22 cellular contexts compared by ENCODE assay signal in the genomic region with DNA sequence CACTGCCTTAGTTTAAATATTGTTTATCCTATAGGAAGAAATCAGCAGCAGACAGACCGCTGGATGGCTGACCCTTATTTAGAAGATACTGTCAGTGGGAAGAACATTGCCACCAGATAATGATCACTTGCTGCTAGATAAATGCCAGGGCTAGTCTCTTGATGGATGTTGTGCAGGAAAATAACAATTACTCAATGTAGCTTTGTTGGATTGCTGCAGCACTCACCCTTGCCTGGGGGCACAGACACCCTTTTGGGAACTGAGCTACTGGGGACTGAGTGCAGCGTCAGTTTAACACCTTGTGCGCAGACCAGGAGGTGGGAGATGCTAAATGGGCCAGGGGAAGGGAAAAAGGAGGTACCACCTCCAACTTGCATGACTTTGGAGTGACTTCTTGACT.
DNase-seq lines count a peak whose midpoint lies in the region; ATAC-seq, FAIRE-seq and TF ChIP-seq lines count a peak whose summit lies in the region.
"Had no signal": no experiment of that assay in that cellular context is flagged by ENCODE, and none has a peak within 500 bp of the region (broad histone marks: within the 10 kb centered on the region; RNA-seq: fewer than 3 reads in every experiment).

No MANE protein-coding gene starts in this region.

- H3K27ac Mint-ChIP-seq in GM23338, result no peak overlapping the region
- peak overlapping the region; percentile 66 for H3K27ac Mint-ChIP-seq in nephron progenitor cell
- no peak overlapping the region for H3K27ac Mint-ChIP-seq in CD8-positive, alpha-beta memory T cell
- H3K27ac Mint-ChIP-seq: activated T-cell treated with anti-CD3 and anti-CD28 coated beads, Interleukin-2, amount 50 U/mL, for 24 hours; stimulated activated naive CD8-positive, alpha-beta T cell treated with anti-CD3 and anti-CD28 coated beads, Interleukin-15, Interleukin-2, amounts not matched to agents 100 ng/mL and 50 ng/mL, for 24 hours; T-helper 2 cell treated with Interferon-gamma antibody and Interleukin-4, amounts not matched to agents 5 μg/mL and 100 μg/mL, for 36 hours had no signal

- H3K9ac ChIP-seq in PC-3 (ENCODE audit: low read length), result no peak overlapping the region

- H3K4me3 ChIP-seq in GM23338, result no peak overlapping the region
- H3K4me3 ChIP-seq in bronchial epithelial cell (ENCODE audit: low read depth, low read length), result no peak overlapping the region
- H3K4me3 ChIP-seq in CD8-positive, alpha-beta memory T cell (ENCODE audit: low read length), result no peak overlapping the region
- H3K4me3 ChIP-seq in PC-3 (ENCODE audit: low read length), result no peak overlapping the region
- H3K4me3 ChIP-seq: heart right ventricle, thoracic aorta, uterus had no signal

- no peak for DNase-seq in GM23338 (ENCODE audit: low spot score)
- peak; percentile 39 for DNase-seq in NCI-H2227 treated with DMSO at 0.1 percent for 48 hours (lab: John Stamatoyannopoulos, UW)
- DNase-seq in bronchial epithelial cell (ENCODE audit: low read depth), result peak; percentile 40
- no peak for DNase-seq in nephron progenitor cell
- no peak for DNase-seq in SIG-M5 treated with dmso at 0.1 percent for 504 hours (lab: John Stamatoyannopoulos, UW; ENCODE audit: unreplicated experiment)
- no peak for DNase-seq in CD8-positive, alpha-beta memory T cell
- no peak for DNase-seq in PC-3
- DNase-seq: activated CD4-positive, alpha-beta T cell treated with anti-CD3 and anti-CD28 coated beads for 48 hours; activated gamma-delta T cell treated with Interleukin-2 at 50 U/mL for 16 hours; activated T-cell treated with anti-CD3 and anti-CD28 coated beads, Interleukin-2, amount 50 U/mL, for 24 hours; cerebellar nuclear complex; GOT3; mesenchymal stem cell; NCI-H2171 treated with DMSO at 0.1 percent for 48 hours; nucleus accumbens; uterus had no signal

- CTCF ChIA-PET in CD8-positive, alpha-beta memory T cell (lab: Charles Lee), result interaction anchor here (1.0 kb wide), 1 partner anchor 11 kb away, joined by 4 read pairs; no protein-coding TSS in a partner anchor
- CTCF ChIA-PET in PC-3 (lab: Charles Lee), result no interaction called here

- 0 out of 2 replicates have a peak, but pooled peaks cover 3% of the 10 kb centered on the region for H3K9me2 ChIP-seq in GM23338 (ENCODE audit: insufficient read depth)
- H3K9me2 ChIP-seq in PC-3 (replicated peaks; ENCODE audit: low read length), result no peaks in the 10 kb centered on the region

- POLR2A ChIA-PET in CD8-positive, alpha-beta memory T cell (lab: Charles Lee), result no interaction called here
- POLR2A ChIA-PET in PC-3 (lab: Charles Lee; ENCODE audit: unreplicated experiment), result no interaction called here

- intact Hi-C loops in PC-3 (cut with micrococcal nuclease), result no loop called here

- H3K9me3 Mint-ChIP-seq in GM23338, result peaks cover 10% of the 10 kb centered on the region; the same call in 2 of the 3 replicates
- H3K9me3 Mint-ChIP-seq in nephron progenitor cell, result peaks cover 25% of the 10 kb centered on the region
- peaks cover 0 to 13% (median 3%) of the 10 kb centered on the region in 5 donors for H3K9me3 Mint-ChIP-seq in CD8-positive, alpha-beta memory T cell
- H3K9me3 Mint-ChIP-seq: stimulated activated naive CD8-positive, alpha-beta T cell treated with anti-CD3 and anti-CD28 coated beads, Interleukin-15, Interleukin-2, amounts not matched to agents 100 ng/mL and 50 ng/mL, for 24 hours; T-helper 2 cell treated with Interferon-gamma antibody and Interleukin-4, amounts not matched to agents 5 μg/mL and 100 μg/mL, for 36 hours had no signal

- H3K9me3 ChIP-seq in CD8-positive, alpha-beta memory T cell (ENCODE audit: low read length), result no peaks in the 10 kb centered on the region
- no peaks in the 10 kb centered on the region for H3K9me3 ChIP-seq in PC-3 (ENCODE audit: low read length)
- H3K9me3 ChIP-seq: thoracic aorta, uterus had no signal

- H3K36me3 Mint-ChIP-seq in GM23338 (ENCODE audit: low read depth), result peaks cover 3% of the 10 kb centered on the region; the same call in 1 of the 3 replicates
- no peaks in the 10 kb centered on the region for H3K36me3 Mint-ChIP-seq in nephron progenitor cell (ENCODE audit: low read depth)
- no peaks in the 10 kb centered on the region for H3K36me3 Mint-ChIP-seq in CD8-positive, alpha-beta memory T cell

- no peak overlapping the region for H3K4me3 Mint-ChIP-seq in GM23338
- H3K4me3 Mint-ChIP-seq in nephron progenitor cell, result no peak overlapping the region
- H3K4me3 Mint-ChIP-seq in CD8-positive, alpha-beta memory T cell, result no peak overlapping the region
- H3K4me3 Mint-ChIP-seq: activated T-cell treated with anti-CD3 and anti-CD28 coated beads, Interleukin-2, amount 50 U/mL, for 24 hours; stimulated activated naive CD8-positive, alpha-beta T cell treated with anti-CD3 and anti-CD28 coated beads, Interleukin-15, Interleukin-2, amounts not matched to agents 100 ng/mL and 50 ng/mL, for 24 hours; T-helper 2 cell treated with Interferon-gamma antibody and Interleukin-4, amounts not matched to agents 5 μg/mL and 100 μg/mL, for 36 hours had no signal

- BruUV-seq in PC-3 (replicated peaks; lab: Mats Ljungman, UMichigan), result no TSS peak

- H3K4me2 ChIP-seq in GM23338 (0 out of 2 replicates have a peak overlapping the region, but pooled peaks have one; percentile 48), PC-3 (ENCODE audit: low read length) (no peak overlapping the region)

- H4K20me1 ChIP-seq in GM23338 (replicated peaks; ENCODE audit: insufficient read depth) (no peaks in the 10 kb centered on the region), PC-3 (ENCODE audit: low read length) (no peaks in the 10 kb centered on the region)

- H3K27me3 Mint-ChIP-seq in GM23338 (ENCODE audit: insufficient read depth, low read depth, poor library complexity) (no peaks in the 10 kb centered on the region), nephron progenitor cell (ENCODE audit: low read depth, poor library complexity) (peaks cover 6% of the 10 kb centered on the region)
- H3K27me3 Mint-ChIP-seq in CD8-positive, alpha-beta memory T cell, result peaks cover 9 to 35% of the 10 kb centered on the region in 2 donors

- H3K79me2 ChIP-seq in GM23338 (replicated peaks; ENCODE audit: insufficient read depth) (no peaks in the 10 kb centered on the region), PC-3 (ENCODE audit: low read length) (no peaks in the 10 kb centered on the region)

- no peak; the same call in 2 of the 3 replicates for ATAC-seq in GM23338
- no peak for ATAC-seq in PC-3

- H3K4me1 Mint-ChIP-seq in GM23338, result peaks cover 14% of the 10 kb centered on the region
- peaks cover 18% of the 10 kb centered on the region for H3K4me1 Mint-ChIP-seq in nephron progenitor cell
- H3K4me1 Mint-ChIP-seq in CD8-positive, alpha-beta memory T cell, result peaks cover 0 to 7% (median under 1%) of the 10 kb centered on the region in 3 donors

- H3K27me3 ChIP-seq in GM23338 (ENCODE audit: insufficient read depth) (no peaks in the 10 kb centered on the region), bronchial epithelial cell (ENCODE audit: control insufficient read depth, insufficient read depth, low read length) (no peaks in the 10 kb centered on the region), PC-3 (ENCODE audit: low read length) (no peaks in the 10 kb centered on the region)
- no peaks in the 10 kb centered on the region for H3K27me3 ChIP-seq in CD8-positive, alpha-beta memory T cell (ENCODE audit: insufficient read depth, low read length, poor library complexity, severe bottlenecking)
- H3K27me3 ChIP-seq: heart right ventricle, uterus had no signal

- no peak for FAIRE-seq in bronchial epithelial cell (lab: Jason Lieb, UNC)
- FAIRE-seq: endothelial cell of umbilical vein, RCC 7860 had no signal

- no peak overlapping the region for H3K27ac ChIP-seq in GM23338 (ENCODE audit: low read depth)
- no peak overlapping the region for H3K27ac ChIP-seq in CD8-positive, alpha-beta memory T cell (ENCODE audit: low read depth, low read length)
- no peak overlapping the region for H3K27ac ChIP-seq in PC-3 (ENCODE audit: low read length)
- H3K27ac ChIP-seq: thoracic aorta, uterus had no signal

- H3F3A ChIP-seq in GM23338 (replicated peaks; ENCODE audit: low read depth) (no peaks in the 10 kb centered on the region), PC-3 (ENCODE audit: low read length, unreplicated experiment) (no peaks in the 10 kb centered on the region)

- TF ChIP-seq CTCF in GM23338 (conservative IDR thresholded peaks at IDR 0.05; ENCODE audit: low read depth in 2 of 2) (no peak), bronchial epithelial cell (IDR thresholded peaks at IDR 0.05; ENCODE audit: insufficient read depth, low read length, severe bottlenecking) (no peak), nephron progenitor cell (IDR thresholded peaks at IDR 0.05) (no peak), PC-3 (conservative IDR thresholded peaks at IDR 0.05; ENCODE audit: low read depth, low read length) (no peak)

- peak overlapping the region; percentile 70 for H2AFZ ChIP-seq in GM23338
- H2AFZ ChIP-seq in PC-3 (ENCODE audit: low read length), result no peak overlapping the region

- H3K4me1 ChIP-seq in GM23338 (ENCODE audit: insufficient read depth) (no peaks in the 10 kb centered on the region; the same call in 1 of the 2 replicates), PC-3 (ENCODE audit: insufficient read depth, low read length) (no peaks in the 10 kb centered on the region)
- H3K4me1 ChIP-seq in CD8-positive, alpha-beta memory T cell (ENCODE audit: insufficient read depth, low read length), result no peaks in the 10 kb centered on the region
- H3K4me1 ChIP-seq: uterus had no signal

- H3K36me3 ChIP-seq in GM23338 (ENCODE audit: insufficient read depth) (no peaks in the 10 kb centered on the region), bronchial epithelial cell (ENCODE audit: control insufficient read depth, insufficient read depth, low read length) (no peaks in the 10 kb centered on the region), PC-3 (ENCODE audit: low read depth, low read length) (no peaks in the 10 kb centered on the region)
- H3K36me3 ChIP-seq in CD8-positive, alpha-beta memory T cell (ENCODE audit: insufficient read depth, low read length), result no peaks in the 10 kb centered on the region
- H3K36me3 ChIP-seq: heart right ventricle, thoracic aorta, uterus had no signal

TF ChIP-seq in GM23338, 12 proteins besides CTCF, POLR2A, EP300 and RAD21 (continues in another document):
- TF ChIP-seq CREB1 (CRISPR knock-in tag; IDR thresholded peaks at IDR 0.05; ENCODE audit: low read depth) (no peak), ETS1 (IDR thresholded peaks at IDR 0.05) (no peak), EZH2 (IDR thresholded peaks at IDR 0.05; ENCODE audit: low read depth, unreplicated experiment) (no peak), ZNF331 (CRISPR knock-in tag; IDR thresholded peaks at IDR 0.05; ENCODE audit: low read depth) (no peak), ZNF114 (CRISPR knock-in tag; IDR thresholded peaks at IDR 0.05) (no peak), JUNB (IDR thresholded peaks at IDR 0.05; ENCODE audit: unreplicated experiment) (no peak)

Comparison
In these comparisons a context has a peak if more than half of its experiments do, and no peak if none do; other contexts are left out.
1. DNase-seq: peak in NCI-H2227 treated with DMSO at 0.1 percent for 48 hours (single experiment) and bronchial epithelial cell (single experiment); none in GM23338 (single experiment), nephron progenitor cell (single experiment), SIG-M5 treated with dmso at 0.1 percent for 504 hours (single experiment), CD8-positive, alpha-beta memory T cell (0 of 5) and PC-3 (single experiment).